2 cellular contexts compared by ENCODE assay signal in the genomic region with DNA sequence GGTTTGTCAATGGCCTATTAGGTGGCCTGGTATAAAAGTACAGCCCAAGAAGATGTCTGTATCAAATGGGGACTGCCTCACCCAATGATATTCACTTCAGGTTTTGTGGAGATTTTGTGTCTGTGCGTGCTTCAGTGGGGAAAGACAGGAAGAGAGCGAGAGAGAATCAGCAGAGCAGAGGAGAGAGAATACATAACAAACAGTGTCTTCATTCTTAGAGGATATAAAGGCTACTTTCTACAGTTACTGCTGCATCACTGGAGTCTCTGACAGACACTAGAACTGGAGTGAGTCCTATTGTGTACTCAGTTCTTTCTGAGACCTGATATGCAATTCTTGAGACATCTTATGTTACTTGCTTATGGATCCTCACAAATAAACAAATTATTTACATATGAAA.
TF ChIP-seq lines count a peak whose summit lies in the region.

No MANE protein-coding gene starts in this region.

TF ChIP-seq in GM23338, 12 proteins besides CTCF, POLR2A, EP300 and RAD21 (continues in another document):
- TF ChIP-seq, protein P1, sequence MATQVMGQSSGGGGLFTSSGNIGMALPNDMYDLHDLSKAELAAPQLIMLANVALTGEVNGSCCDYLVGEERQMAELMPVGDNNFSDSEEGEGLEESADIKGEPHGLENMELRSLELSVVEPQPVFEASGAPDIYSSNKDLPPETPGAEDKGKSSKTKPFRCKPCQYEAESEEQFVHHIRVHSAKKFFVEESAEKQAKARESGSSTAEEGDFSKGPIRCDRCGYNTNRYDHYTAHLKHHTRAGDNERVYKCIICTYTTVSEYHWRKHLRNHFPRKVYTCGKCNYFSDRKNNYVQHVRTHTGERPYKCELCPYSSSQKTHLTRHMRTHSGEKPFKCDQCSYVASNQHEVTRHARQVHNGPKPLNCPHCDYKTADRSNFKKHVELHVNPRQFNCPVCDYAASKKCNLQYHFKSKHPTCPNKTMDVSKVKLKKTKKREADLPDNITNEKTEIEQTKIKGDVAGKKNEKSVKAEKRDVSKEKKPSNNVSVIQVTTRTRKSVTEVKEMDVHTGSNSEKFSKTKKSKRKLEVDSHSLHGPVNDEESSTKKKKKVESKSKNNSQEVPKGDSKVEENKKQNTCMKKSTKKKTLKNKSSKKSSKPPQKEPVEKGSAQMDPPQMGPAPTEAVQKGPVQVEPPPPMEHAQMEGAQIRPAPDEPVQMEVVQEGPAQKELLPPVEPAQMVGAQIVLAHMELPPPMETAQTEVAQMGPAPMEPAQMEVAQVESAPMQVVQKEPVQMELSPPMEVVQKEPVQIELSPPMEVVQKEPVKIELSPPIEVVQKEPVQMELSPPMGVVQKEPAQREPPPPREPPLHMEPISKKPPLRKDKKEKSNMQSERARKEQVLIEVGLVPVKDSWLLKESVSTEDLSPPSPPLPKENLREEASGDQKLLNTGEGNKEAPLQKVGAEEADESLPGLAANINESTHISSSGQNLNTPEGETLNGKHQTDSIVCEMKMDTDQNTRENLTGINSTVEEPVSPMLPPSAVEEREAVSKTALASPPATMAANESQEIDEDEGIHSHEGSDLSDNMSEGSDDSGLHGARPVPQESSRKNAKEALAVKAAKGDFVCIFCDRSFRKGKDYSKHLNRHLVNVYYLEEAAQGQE (IDR thresholded peaks at IDR 0.05; ENCODE audit: unreplicated experiment), result no peak
- TF ChIP-seq EZH2phosphoT487 (IDR thresholded peaks at IDR 0.05; ENCODE audit: unreplicated experiment) (no peak), NANOG (IDR thresholded peaks at IDR 0.05; ENCODE audit: borderline replicate concordance) (no peak), ZNF331 (CRISPR knock-in tag; IDR thresholded peaks at IDR 0.05; ENCODE audit: low read depth) (no peak), ZNF114 (CRISPR knock-in tag; IDR thresholded peaks at IDR 0.05) (no peak), JUNB (IDR thresholded peaks at IDR 0.05; ENCODE audit: unreplicated experiment) (no peak), STAT1 (IDR thresholded peaks at IDR 0.05; ENCODE audit: unreplicated experiment) (no peak), POLR2AphosphoS5 (IDR thresholded peaks at IDR 0.05; ENCODE audit: low read depth) (no peak), EZH2 (IDR thresholded peaks at IDR 0.05; ENCODE audit: low read depth, unreplicated experiment) (no peak)
- TF ChIP-seq, protein P2, sequence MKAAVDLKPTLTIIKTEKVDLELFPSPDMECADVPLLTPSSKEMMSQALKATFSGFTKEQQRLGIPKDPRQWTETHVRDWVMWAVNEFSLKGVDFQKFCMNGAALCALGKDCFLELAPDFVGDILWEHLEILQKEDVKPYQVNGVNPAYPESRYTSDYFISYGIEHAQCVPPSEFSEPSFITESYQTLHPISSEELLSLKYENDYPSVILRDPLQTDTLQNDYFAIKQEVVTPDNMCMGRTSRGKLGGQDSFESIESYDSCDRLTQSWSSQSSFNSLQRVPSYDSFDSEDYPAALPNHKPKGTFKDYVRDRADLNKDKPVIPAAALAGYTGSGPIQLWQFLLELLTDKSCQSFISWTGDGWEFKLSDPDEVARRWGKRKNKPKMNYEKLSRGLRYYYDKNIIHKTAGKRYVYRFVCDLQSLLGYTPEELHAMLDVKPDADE (IDR thresholded peaks at IDR 0.05), result no peak

TF ChIP-seq in H1, 55 proteins besides CTCF, POLR2A, EP300 and RAD21:
- no peak for TF ChIP-seq SP1 (IDR thresholded peaks at IDR 0.05; ENCODE audit: low read depth, low read length)
- TF ChIP-seq JUND (IDR thresholded peaks at IDR 0.05; ENCODE audit: low read length), result no peak
- TF ChIP-seq KDM5A (IDR thresholded peaks at IDR 0.05; ENCODE audit: low read length), result no peak
- TF ChIP-seq TAF7 (optimal IDR thresholded peaks at IDR 0.05; ENCODE audit: borderline replicate concordance, low read depth, low read length), result no peak
- no peak for TF ChIP-seq GTF2F1 (IDR thresholded peaks at IDR 0.05; ENCODE audit: borderline replicate concordance, low read depth, low read length)
- TF ChIP-seq YY1 (IDR thresholded peaks at IDR 0.05; ENCODE audit: low read depth, low read length), result no peak
- no peak for TF ChIP-seq SIRT6 (IDR thresholded peaks at IDR 0.05; ENCODE audit: low read length)
- TF ChIP-seq POLR2AphosphoS5 (IDR thresholded peaks at IDR 0.05; ENCODE audit: low read depth, low read length), result no peak
- no peak for TF ChIP-seq CHD2 (IDR thresholded peaks at IDR 0.05; ENCODE audit: low read length)
- no peak for TF ChIP-seq PHF8 (conservative IDR thresholded peaks at IDR 0.05; ENCODE audit: low read depth, low read length)
- TF ChIP-seq JUN (IDR thresholded peaks at IDR 0.05; ENCODE audit: low read depth, low read length), result no peak
- no peak for TF ChIP-seq TEAD4 (IDR thresholded peaks at IDR 0.05; ENCODE audit: low read depth, low read length)
- no peak for TF ChIP-seq E2F6 (IDR thresholded peaks at IDR 0.05)
- TF ChIP-seq ATF3 (IDR thresholded peaks at IDR 0.05; ENCODE audit: insufficient read depth, low read depth, low read length), result no peak
- no peak for TF ChIP-seq RFX5 (IDR thresholded peaks at IDR 0.05; ENCODE audit: borderline replicate concordance, low read depth, low read length)
- TF ChIP-seq NRF1 (IDR thresholded peaks at IDR 0.05; ENCODE audit: low read depth, low read length), result no peak
